In the genomic region with DNA sequence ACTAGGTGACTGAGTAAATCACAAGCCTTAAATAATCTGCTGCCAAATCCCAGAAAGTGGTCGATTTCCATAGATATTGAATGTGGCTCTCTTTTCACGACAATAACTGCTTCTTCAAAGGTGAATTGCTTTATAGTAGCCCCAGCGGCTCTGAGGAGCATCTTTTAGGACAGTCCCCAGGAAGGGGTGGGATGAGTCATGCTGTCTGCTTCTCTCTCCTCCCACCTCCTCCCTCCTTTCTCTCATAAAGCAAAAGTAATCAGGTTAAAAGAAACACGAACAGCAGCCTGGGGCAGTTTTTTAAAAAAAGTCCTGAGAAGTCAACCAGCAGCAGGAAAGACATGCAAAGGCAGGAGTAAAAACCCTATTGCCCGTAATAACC, we compare ENCODE assay signal across 8 cellular contexts. TPM values are rescaled to one million over a fixed set of nuclear protein-coding genes. Genes with fewer than 3 reads are reported as not detected.
DNase-seq lines count a peak whose midpoint lies in the region; ATAC-seq and TF ChIP-seq lines count a peak whose summit lies in the region.

No MANE protein-coding gene starts in this region.

- peak overlapping the region in 5 of 7 donors; percentile 15 to 94 (median 93) for H3K27ac Mint-ChIP-seq in CD14-positive monocyte

- H3K4me1 ChIP-seq in psoas muscle = peaks cover 22% of the 10 kb centered on the region

- H3K36me3 ChIP-seq in psoas muscle (ENCODE audit: insufficient read depth in 1 of 2, low read depth in 1 of 2) = peaks cover 0 to 5% of the 10 kb centered on the region in 2 donors

- H3K27ac ChIP-seq in dorsolateral prefrontal cortex = peak overlapping the region in 50 of 59 donors; percentile 12 to 95 (median 84)
- H3K27ac ChIP-seq in psoas muscle = peak overlapping the region; percentile 87

- DNase-seq in CD14-positive monocyte (ENCODE audit: low spot score) = no peak
- peak; percentile 68 to 73 for DNase-seq in activated CD4-positive, alpha-beta T cell treated with anti-CD3 and anti-CD28 coated beads for 4 hours
- DNase-seq in dorsolateral prefrontal cortex = peak in 2 of 10 donors; percentile 47 to 48
- no peak for DNase-seq in psoas muscle
- DNase-seq in NCI-H1436 treated with DMSO at 0.1 percent for 48 hours (lab: John Stamatoyannopoulos, UW) = no peak
- DNase-seq in NCI-H526 (lab: John Stamatoyannopoulos, UW) = no peak
- DNase-seq in NCI-H510A (lab: John Stamatoyannopoulos, UW) = no peak

- peaks cover 39 to 51% of the 10 kb centered on the region in 2 donors for H3K36me3 Mint-ChIP-seq in CD14-positive monocyte

- no peaks in the 10 kb centered on the region for H3K27me3 ChIP-seq in dorsolateral prefrontal cortex
- H3K27me3 ChIP-seq in psoas muscle (ENCODE audit: insufficient read depth in 3 of 3, low read length in 2 of 3) = no peaks in the 10 kb centered on the region

- intact Hi-C loops in CD14-positive monocyte (cut with micrococcal nuclease) (loop anchor here (2.0 to 5.0 kb wide), 5 partner anchors 15 to 47 kb away; no protein-coding TSS in a partner anchor), dorsolateral prefrontal cortex (cut with DNase I) (no loop called here), psoas muscle (cut with DNase I) (loop anchor here in 1 of 2 donors (5.0 kb wide), 1 partner anchor 43 kb away; no protein-coding TSS in a partner anchor)

- TF ChIP-seq CTCF in CD14-positive monocyte (IDR thresholded peaks at IDR 0.05) = no peak
- no peak for TF ChIP-seq CTCF in dorsolateral prefrontal cortex (IDR thresholded peaks at IDR 0.05 in 54 of 56, conservative IDR thresholded peaks at IDR 0.05 in 2 of 56; ENCODE audit: low read depth in 1 of 56, partially characterized antibody in 56 of 56)
- no peak for TF ChIP-seq CTCF in psoas muscle (IDR thresholded peaks at IDR 0.05)

- peak overlapping the region; percentile 94 to 95 for H3K4me3 Mint-ChIP-seq in CD14-positive monocyte

- peak overlapping the region in 58 of 59 donors; percentile 8 to 98 (median 91) for H3K4me3 ChIP-seq in dorsolateral prefrontal cortex
- H3K4me3 ChIP-seq in psoas muscle = no peak overlapping the region

- ATAC-seq in HG03432 (IDR thresholded peaks at IDR 0.05; ENCODE audit: unreplicated experiment) (peak; percentile 25), psoas muscle (no peak)

- H3K27me3 Mint-ChIP-seq in CD14-positive monocyte (ENCODE audit: low read depth in 3 of 3) = peaks cover 0 to 1% (median 0%) of the 10 kb centered on the region in 3 donors

- 46 to 55% (median 52%) methylated on average over 5 of the region's 5 CpGs for WGBS in psoas muscle, 3 donors

- H3K9me3 Mint-ChIP-seq in CD14-positive monocyte = no peaks in the 10 kb centered on the region

- peaks cover 73% of the 10 kb centered on the region for H3K4me1 Mint-ChIP-seq in CD14-positive monocyte

- no peaks in the 10 kb centered on the region for H3K9me3 ChIP-seq in psoas muscle

RNA-seq across cellular contexts. Expression of gene KIAA0513, which starts 1.8 kb away (rescaled TPM):
- polyA plus RNA-seq in CD14-positive monocyte (10 to 100 TPM; 21.4 to 32.7 TPM), psoas muscle (10 to 100 TPM in 1 of 3 donors, 1 to 10 TPM in 2; 3.6 to 18.2 (median 3.9) TPM)
- total RNA-seq in dorsolateral prefrontal cortex (100 to 1,000 TPM in 119 of 120 experiments, 10 to 100 TPM in 1; 72.3 to 269 (median 208) TPM), psoas muscle (10 to 100 TPM in 3 of 4 donors, 1 to 10 TPM in 1; 8.7 to 14.3 (median 13.3) TPM)

RNA-seq across cellular contexts. Expression of gene ZDHHC7, which starts 18.1 kb away (rescaled TPM):
- polyA plus RNA-seq in CD14-positive monocyte = 100 to 1,000 TPM in 1 of 2 donors, 10 to 100 TPM in 1; 99.7 to 129 TPM
- 10 to 100 TPM; 22.0 to 43.5 (median 31.1) TPM for total RNA-seq in dorsolateral prefrontal cortex
- 10 to 100 TPM; 33.2 to 52.3 (median 44.8) TPM for total RNA-seq in psoas muscle
- 10 to 100 TPM; 19.7 to 96.0 (median 26.6) TPM for polyA plus RNA-seq in psoas muscle

Comparison
In these comparisons a context has a peak if more than half of its experiments do, and no peak if none do; other contexts are left out.
1. DNase-seq: peak in activated CD4-positive, alpha-beta T cell treated with anti-CD3 and anti-CD28 coated beads for 4 hours (2 of 2); none in CD14-positive monocyte (single experiment), psoas muscle (0 of 2), NCI-H1436 treated with DMSO at 0.1 percent for 48 hours (single experiment), NCI-H526 (0 of 2) and NCI-H510A (single experiment).
2. RNA of gene KIAA0513, which starts 1.8 kb away (total RNA-seq): 72.3 to 269 TPM in dorsolateral prefrontal cortex; 8.7 to 14.3 TPM in psoas muscle; every median in the first group is over 4 times any median in the second.
3. intact Hi-C loops: an anchor here in CD14-positive monocyte (2.0 to 5.0 kb wide); none called in dorsolateral prefrontal cortex.